In genomic region chr19:45229056-45229455, GRCh38 we compare ENCODE assay signal across 4 cellular contexts. TPM values are rescaled to one million over a fixed set of nuclear protein-coding genes. Genes with fewer than 3 reads are reported as not detected.
"Had no signal": no experiment of that assay in that cellular context is flagged by ENCODE, and none has a peak within 500 bp of the region (broad histone marks: within the 10 kb centered on the region; RNA-seq: fewer than 3 reads in every experiment).

No MANE protein-coding gene starts in this region.

RNA-seq across cellular contexts. Expression of gene EXOC3L2, which starts 16.2 kb away (rescaled TPM):
- total RNA-seq: kidney epithelial cell, myocyte had no signal
- polyA plus RNA-seq: hepatocyte, immature natural killer cell had no signal
